14 cellular contexts compared by ENCODE assay signal in genomic region chr5:131542723-131543122, GRCh38.
"Had no signal": no experiment of that assay in that cellular context is flagged by ENCODE, and none has a peak within 500 bp of the region (broad histone marks: within the 10 kb centered on the region; RNA-seq: fewer than 3 reads in every experiment).

No MANE protein-coding gene starts in this region.

- DNase-seq: activated gamma-delta T cell treated with Interleukin-2 at 50 U/mL for 16 hours; activated T-cell treated with anti-CD3 and anti-CD28 coated beads, Interleukin-2, amount 50 U/mL, for 1 hour; amniotic stem cell; caudate nucleus; left colon; mucosa of descending colon; nucleus accumbens; stimulated activated CD4-positive, alpha-beta T cell treated with anti-CD3 and anti-CD28 coated beads, Interleukin-4, amount 100 ng/mL, for 24 hours; stimulated activated naive CD8-positive, alpha-beta T cell treated with anti-CD3 and anti-CD28 coated beads, Interleukin-15, Interleukin-2, amounts not matched to agents 100 U/mL and 50 U/mL, for 24 hours; transverse colon had no signal

- H3K4me3 Mint-ChIP-seq: nephron had no signal

- ATAC-seq: esophagus mucosa; left colon; mucosa of descending colon; stimulated activated naive CD8-positive, alpha-beta T cell treated with anti-CD3 and anti-CD28 coated beads, Interleukin-15, Interleukin-2, amounts not matched to agents 100 U/mL and 50 U/mL, for 24 hours had no signal

- H3K27ac Mint-ChIP-seq: nephron had no signal

- H3K9me3 Mint-ChIP-seq: nephron had no signal

- H3K4me1 Mint-ChIP-seq: nephron had no signal

- FAIRE-seq: colon, islet of Langerhans had no signal
